1 cellular context compared by ENCODE assay signal in the genomic region with DNA sequence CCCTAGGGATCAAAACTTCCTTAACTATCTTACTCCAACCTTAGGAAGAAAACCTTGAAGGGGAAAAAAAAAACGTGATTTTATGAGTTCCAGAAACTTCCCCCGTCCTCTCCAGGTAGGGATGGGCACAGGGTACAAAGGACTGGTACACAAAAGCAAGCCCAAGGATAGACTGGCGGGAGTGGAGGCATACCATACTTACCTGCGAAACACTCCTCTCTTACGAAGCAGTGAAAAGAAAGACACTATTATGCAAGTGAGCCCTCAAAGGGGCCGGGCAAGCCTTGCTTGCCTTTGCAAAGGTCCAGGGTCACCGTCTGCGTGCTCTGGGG.
TF ChIP-seq lines count a peak whose summit lies in the region.

No MANE protein-coding gene starts in this region.

TF ChIP-seq in H1, 55 proteins besides CTCF, POLR2A, EP300 and RAD21:
- TF ChIP-seq SP1 (IDR thresholded peaks at IDR 0.05; ENCODE audit: low read depth, low read length): no peak
- TF ChIP-seq TCF12 (IDR thresholded peaks at IDR 0.05; ENCODE audit: low read depth, low read length): no peak
- TF ChIP-seq KDM1A (IDR thresholded peaks at IDR 0.05; ENCODE audit: borderline replicate concordance, low read length): no peak
- TF ChIP-seq BACH1 (IDR thresholded peaks at IDR 0.05; ENCODE audit: low read length): no peak
- no peak for TF ChIP-seq CEBPB (IDR thresholded peaks at IDR 0.05; ENCODE audit: low read depth, low read length)
- TF ChIP-seq CBX5 (IDR thresholded peaks at IDR 0.05; ENCODE audit: low read depth, low read length): no peak
- TF ChIP-seq, protein P1, sequence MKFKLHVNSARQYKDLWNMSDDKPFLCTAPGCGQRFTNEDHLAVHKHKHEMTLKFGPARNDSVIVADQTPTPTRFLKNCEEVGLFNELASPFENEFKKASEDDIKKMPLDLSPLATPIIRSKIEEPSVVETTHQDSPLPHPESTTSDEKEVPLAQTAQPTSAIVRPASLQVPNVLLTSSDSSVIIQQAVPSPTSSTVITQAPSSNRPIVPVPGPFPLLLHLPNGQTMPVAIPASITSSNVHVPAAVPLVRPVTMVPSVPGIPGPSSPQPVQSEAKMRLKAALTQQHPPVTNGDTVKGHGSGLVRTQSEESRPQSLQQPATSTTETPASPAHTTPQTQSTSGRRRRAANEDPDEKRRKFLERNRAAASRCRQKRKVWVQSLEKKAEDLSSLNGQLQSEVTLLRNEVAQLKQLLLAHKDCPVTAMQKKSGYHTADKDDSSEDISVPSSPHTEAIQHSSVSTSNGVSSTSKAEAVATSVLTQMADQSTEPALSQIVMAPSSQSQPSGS (IDR thresholded peaks at IDR 0.05; ENCODE audit: low read length): no peak
- TF ChIP-seq, protein P2, sequence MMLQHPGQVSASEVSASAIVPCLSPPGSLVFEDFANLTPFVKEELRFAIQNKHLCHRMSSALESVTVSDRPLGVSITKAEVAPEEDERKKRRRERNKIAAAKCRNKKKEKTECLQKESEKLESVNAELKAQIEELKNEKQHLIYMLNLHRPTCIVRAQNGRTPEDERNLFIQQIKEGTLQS (IDR thresholded peaks at IDR 0.05; ENCODE audit: insufficient read depth, low read depth, low read length): no peak
